ENCODE assay signal across 9 cellular contexts in the genomic region with DNA sequence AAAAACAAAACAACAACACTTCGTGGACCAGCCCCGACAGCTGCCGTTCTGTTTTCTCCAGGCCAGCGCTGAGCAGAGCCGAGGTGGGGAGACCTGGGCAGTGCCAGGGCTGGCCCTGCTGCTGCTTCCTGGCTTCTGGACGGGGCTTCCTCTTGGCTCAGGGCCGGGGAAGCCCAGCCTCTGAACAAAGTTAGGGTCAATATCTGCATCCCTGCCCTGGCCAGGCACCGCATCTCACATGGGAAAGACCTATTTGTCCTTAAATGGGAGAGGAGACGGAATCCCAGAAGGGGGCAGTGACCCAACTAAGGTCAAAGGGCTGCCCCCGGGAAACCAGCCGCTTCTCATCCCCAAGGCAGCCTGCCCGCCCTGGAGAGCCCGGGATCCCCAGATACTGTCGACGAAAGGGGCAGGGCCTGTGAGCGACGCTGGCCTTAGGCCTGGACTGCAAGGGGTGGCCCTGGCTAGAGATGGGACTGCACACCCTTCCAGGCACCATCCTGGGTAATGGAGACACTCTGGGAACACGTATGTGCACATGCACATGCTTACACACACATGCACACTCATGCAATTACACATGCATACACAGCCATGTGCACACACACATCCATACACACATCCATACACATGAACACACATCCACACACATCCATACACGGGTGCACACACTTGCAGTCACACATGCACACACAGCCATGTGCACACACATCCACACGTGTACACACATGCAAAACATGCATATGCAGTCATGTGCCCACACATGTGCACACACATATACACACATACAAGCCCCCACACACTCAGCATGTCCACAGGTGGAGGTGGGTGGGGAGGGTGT. TPM values are rescaled to one million over a fixed set of nuclear protein-coding genes. Genes with fewer than 3 reads are reported as not detected.
DNase-seq lines count a peak whose midpoint lies in the region; ATAC-seq, FAIRE-seq and TF ChIP-seq lines count a peak whose summit lies in the region.
"Had no signal": no experiment of that assay in that cellular context is flagged by ENCODE, and none has a peak within 500 bp of the region (broad histone marks: within the 10 kb centered on the region; RNA-seq: fewer than 3 reads in every experiment).

No MANE protein-coding gene starts in this region.

- peaks cover 6% of the 10 kb centered on the region for H3K27me3 Mint-ChIP-seq in activated CD4-positive, alpha-beta memory T cell treated with anti-CD3 and anti-CD28 coated beads for 36 hours

- H3K4me1 ChIP-seq in Panc1 (ENCODE audit: control insufficient read depth, insufficient read depth, low read length) = peaks cover 26% of the 10 kb centered on the region
- peaks cover 18% of the 10 kb centered on the region for H3K4me1 ChIP-seq in endothelial cell of umbilical vein (ENCODE audit: control insufficient read depth, extremely low read depth, insufficient read depth, low read length)
- peaks cover 31% of the 10 kb centered on the region for H3K4me1 ChIP-seq in muscle layer of colon (ENCODE audit: insufficient read depth, low read length)
- peaks cover 17 to 40% of the 10 kb centered on the region in 2 donors for H3K4me1 ChIP-seq in thyroid gland

- no peaks in the 10 kb centered on the region for H3K27me3 ChIP-seq in Panc1 (ENCODE audit: control insufficient read depth, insufficient read depth, low read length)
- H3K27me3 ChIP-seq in endothelial cell of umbilical vein (ENCODE audit: control insufficient read depth in 2 of 2, insufficient read depth in 2 of 2, low read length in 2 of 2) = no peaks in the 10 kb centered on the region
- no peaks in the 10 kb centered on the region for H3K27me3 ChIP-seq in muscle layer of colon (ENCODE audit: control insufficient read depth in 1 of 2, insufficient read depth in 2 of 2, low read length in 2 of 2)
- no peaks in the 10 kb centered on the region for H3K27me3 ChIP-seq in thyroid gland

- peaks cover 2% of the 10 kb centered on the region for H3K36me3 Mint-ChIP-seq in activated CD4-positive, alpha-beta memory T cell treated with anti-CD3 and anti-CD28 coated beads for 36 hours

- H2AFZ ChIP-seq in endothelial cell of umbilical vein (ENCODE audit: low read depth, low read length) = peak overlapping the region; percentile 10

- dilution Hi-C loops in endothelial cell of umbilical vein (cut with MboI; ENCODE audit: extremely low pct_ligation_motif_present, low sequenced_read_pairs) = no loop called here

- no peaks in the 10 kb centered on the region for H3K79me2 ChIP-seq in endothelial cell of umbilical vein (ENCODE audit: control insufficient read depth, insufficient read depth, low read length)

- H3K9me3 Mint-ChIP-seq in activated CD4-positive, alpha-beta memory T cell treated with anti-CD3 and anti-CD28 coated beads for 36 hours = peaks cover 4% of the 10 kb centered on the region

- FAIRE-seq in endothelial cell of umbilical vein (lab: Jason Lieb, UNC) = peak; percentile 95

- peaks cover 8% of the 10 kb centered on the region for H3K4me1 Mint-ChIP-seq in activated CD4-positive, alpha-beta memory T cell treated with anti-CD3 and anti-CD28 coated beads for 36 hours (ENCODE audit: low read depth)

- no peak for TF ChIP-seq CTCF in Panc1 (IDR thresholded peaks at IDR 0.05)
- no peak for TF ChIP-seq CTCF in endothelial cell of umbilical vein (IDR thresholded peaks at IDR 0.05; ENCODE audit: extremely low read depth in 1 of 2, insufficient read depth in 1 of 2, low read depth in 1 of 2, low read length in 2 of 2)
- no peak for TF ChIP-seq CTCF in thyroid gland (IDR thresholded peaks at IDR 0.05)

- no peak overlapping the region for H3K4me3 ChIP-seq in Panc1 (ENCODE audit: low read depth in 2 of 2, low read length in 2 of 2)
- H3K4me3 ChIP-seq in endothelial cell of umbilical vein (replicated peaks in 1 of 3; ENCODE audit: insufficient read depth in 1 of 3, low read depth in 1 of 3, low read length in 3 of 3) = no peak overlapping the region
- no peak overlapping the region for H3K4me3 ChIP-seq in muscle layer of colon (ENCODE audit: low read depth in 1 of 2, low read length in 2 of 2)
- no peak overlapping the region for H3K4me3 ChIP-seq in thyroid gland (replicated peaks in 1 of 3)
- H3K4me3 ChIP-seq: HAP-1 had no signal

- intact Hi-C loops in Panc1 (cut with micrococcal nuclease; ENCODE audit: unreplicated experiment) (no loop called here), endothelial cell of umbilical vein (cut with micrococcal nuclease) (loop anchor here (1.0 to 2.0 kb wide), 4 partner anchors 8 to 130 kb away; no protein-coding TSS in a partner anchor), thyroid gland (cut with DNase I) (no loop called here)
- intact Hi-C loops in activated CD4-positive, alpha-beta memory T cell treated with anti-CD3 and anti-CD28 coated beads for 36 hours (cut with micrococcal nuclease) = no loop called here

- 81% methylated on average over 18 to 20 of the region's 20 CpGs for WGBS in thyroid gland, 2 donors

- no peak overlapping the region for H3K4me3 Mint-ChIP-seq in activated CD4-positive, alpha-beta memory T cell treated with anti-CD3 and anti-CD28 coated beads for 36 hours

- TF ChIP-seq POLR2A in endothelial cell of umbilical vein (IDR thresholded peaks at IDR 0.05; ENCODE audit: low read depth, low read length) (no peak), thyroid gland (IDR thresholded peaks at IDR 0.05) (no peak)

- no peak for DNase-seq in Panc1 (ENCODE audit: low read depth, low spot score)
- DNase-seq in endothelial cell of umbilical vein (ENCODE audit: low read depth, low spot score) = peak; percentile 83
- DNase-seq in thyroid gland = peak in 1 of 2 donors; percentile 2
- DNase-seq in activated CD4-positive, alpha-beta memory T cell treated with anti-CD3 and anti-CD28 coated beads for 36 hours = no peak
- DNase-seq in NCI-H345 treated with DMSO at 0.1 percent for 48 hours (lab: John Stamatoyannopoulos, UW; ENCODE audit: unreplicated experiment) = no peak
- no peak for DNase-seq in stimulated activated CD4-positive, alpha-beta T cell treated with anti-CD3 and anti-CD28 coated beads, Interleukin-4, amount 100 ng/mL, for 24 hours

- H3K27ac Mint-ChIP-seq in activated CD4-positive, alpha-beta memory T cell treated with anti-CD3 and anti-CD28 coated beads for 36 hours = no peak overlapping the region

- H3K27ac ChIP-seq in Panc1 (ENCODE audit: low read length) = peak overlapping the region; percentile 83
- peak overlapping the region; percentile 84 for H3K27ac ChIP-seq in endothelial cell of umbilical vein (ENCODE audit: insufficient read depth, low read depth, low read length)
- peak overlapping the region; percentile 0 for H3K27ac ChIP-seq in muscle layer of colon (ENCODE audit: low read depth, low read length)
- peak overlapping the region; percentile 20 to 77 (median 73) for H3K27ac ChIP-seq in thyroid gland

- in situ Hi-C loops in Panc1 (cut with HindIII; ENCODE audit: low pct_unique_long_range_greater_than_20kb, low sequenced_read_pairs) = no loop called here

- CTCF ChIA-PET in Panc1 (lab: Charles Lee) (interaction anchor here (0.7 to 1.6 kb wide), 6 partner anchors 12 to 130 kb away, joined by 3 to 5 read pairs (median 4); no protein-coding TSS in a partner anchor), endothelial cell of umbilical vein (lab: Charles Lee) (interaction anchor here (0.7 to 2.1 kb wide), 33 partner anchors 8 to 511 kb away, joined by 3 to 48 read pairs (median 5); a partner anchor contains a TSS)
- CTCF ChIA-PET in activated CD4-positive, alpha-beta memory T cell treated with anti-CD3 and anti-CD28 coated beads for 36 hours (lab: Charles Lee) = interaction anchor here (0.6 to 1.9 kb wide), 10 partner anchors 11 to 375 kb away, joined by 3 to 14 read pairs (median 4); no protein-coding TSS in a partner anchor

- H3K9me1 ChIP-seq in endothelial cell of umbilical vein (replicated peaks; ENCODE audit: control insufficient read depth, extremely low read depth, insufficient read depth, low read length) = no peaks in the 10 kb centered on the region

- peak overlapping the region; percentile 41 for H3K4me2 ChIP-seq in endothelial cell of umbilical vein (ENCODE audit: insufficient read depth, low read length)

- H3K36me3 ChIP-seq in Panc1 (ENCODE audit: control insufficient read depth, insufficient read depth, low read length) (no peaks in the 10 kb centered on the region), endothelial cell of umbilical vein (ENCODE audit: control insufficient read depth in 2 of 2, extremely low read depth in 1 of 2, insufficient read depth in 2 of 2, low read length in 2 of 2) (no peaks in the 10 kb centered on the region), muscle layer of colon (ENCODE audit: insufficient read depth, low read length) (no peaks in the 10 kb centered on the region), thyroid gland (no peaks in the 10 kb centered on the region)
- H3K36me3 ChIP-seq: HAP-1 had no signal

- H3K9me3 ChIP-seq in Panc1 (ENCODE audit: control insufficient read depth, insufficient read depth, low read depth, low read length) (no peaks in the 10 kb centered on the region), endothelial cell of umbilical vein (replicated peaks; ENCODE audit: control insufficient read depth, insufficient read depth, low read length) (no peaks in the 10 kb centered on the region), muscle layer of colon (ENCODE audit: low read length) (no peaks in the 10 kb centered on the region), thyroid gland (no peaks in the 10 kb centered on the region)

- ATAC-seq in Panc1 (no peak), GM18907 (IDR thresholded peaks at IDR 0.05; ENCODE audit: unreplicated experiment) (no peak)

- no peaks in the 10 kb centered on the region for H4K20me1 ChIP-seq in endothelial cell of umbilical vein (replicated peaks; ENCODE audit: control insufficient read depth, extremely low read depth, insufficient read depth, low read length)

- BruUV-seq in Panc1 (replicated peaks; lab: Mats Ljungman, UMichigan) (no TSS peak), endothelial cell of umbilical vein (replicated peaks; lab: Mats Ljungman, UMichigan) (TSS peak; percentile 49)

- POLR2A ChIA-PET in Panc1 (lab: Charles Lee) = no interaction called here
- POLR2A ChIA-PET in endothelial cell of umbilical vein (lab: Charles Lee) = interaction anchor here (0.8 kb wide), 1 partner anchor 15 kb away, joined by 3 read pairs; no protein-coding TSS in a partner anchor
- POLR2A ChIA-PET in activated CD4-positive, alpha-beta memory T cell treated with anti-CD3 and anti-CD28 coated beads for 36 hours (lab: Charles Lee) = interaction anchor here (0.8 kb wide), 1 partner anchor 22 kb away, joined by 5 read pairs; a partner anchor contains a TSS

- H3K9ac ChIP-seq in endothelial cell of umbilical vein (replicated peaks; ENCODE audit: extremely low read depth, insufficient read depth, low read length) (peak overlapping the region; percentile 67), muscle layer of colon (ENCODE audit: low read length) (no peak overlapping the region)

RNA-seq across cellular contexts. Expression of a gene that starts 22.1 kb away (rescaled TPM):
- total RNA-seq in Panc1 (2021; ENCODE audit: unreplicated experiment) = 59.6 TPM
- 68.4 TPM for polyA plus RNA-seq in Panc1 (2012; ENCODE audit: insufficient read length)
- 47.5 and 48.9 TPM in 2 replicates for total RNA-seq in endothelial cell of umbilical vein
- polyA plus RNA-seq in endothelial cell of umbilical vein = 29.6 and 30.7 TPM in 2 replicates
- 23.4 and 24.8 TPM in 2 replicates for polyA plus RNA-seq in endothelial cell of umbilical vein (2011; cell fraction: cytosol; rRNA removed)
- polyA plus RNA-seq in endothelial cell of umbilical vein (2011; cell fraction: nucleus; rRNA removed) = 111 and 122 TPM in 2 replicates
- polyA plus RNA-seq in endothelial cell of umbilical vein (2012) = 34.1 and 48.5 TPM in 2 replicates
- polyA minus RNA-seq in endothelial cell of umbilical vein = 22.6 and 24.2 TPM in 2 replicates
- 1.6 TPM for polyA minus RNA-seq in endothelial cell of umbilical vein (2011; cell fraction: cytosol; rRNA and poly(A)+ RNA removed)
- polyA minus RNA-seq in endothelial cell of umbilical vein (2011; cell fraction: nucleus; rRNA and poly(A)+ RNA removed) = 33.7 and 49.5 TPM in 2 replicates
- 10 to 100 TPM; 20.2 to 52.2 (median 40.5) TPM for total RNA-seq in thyroid gland
- total RNA-seq in activated CD4-positive, alpha-beta memory T cell treated with anti-CD3 and anti-CD28 coated beads for 36 hours = 10 to 100 TPM; 14.3 TPM

Comparison
In these comparisons a context has a peak if more than half of its experiments do, and no peak if none do; other contexts are left out.
1. H3K27ac ChIP-seq: peak in every context shown above with its lines; median percentile 84 in endothelial cell of umbilical vein; 83 in Panc1; 73 in thyroid gland; 0 in muscle layer of colon.